Comparison of ENCODE assay signal across 8 cellular contexts in the genomic region with DNA sequence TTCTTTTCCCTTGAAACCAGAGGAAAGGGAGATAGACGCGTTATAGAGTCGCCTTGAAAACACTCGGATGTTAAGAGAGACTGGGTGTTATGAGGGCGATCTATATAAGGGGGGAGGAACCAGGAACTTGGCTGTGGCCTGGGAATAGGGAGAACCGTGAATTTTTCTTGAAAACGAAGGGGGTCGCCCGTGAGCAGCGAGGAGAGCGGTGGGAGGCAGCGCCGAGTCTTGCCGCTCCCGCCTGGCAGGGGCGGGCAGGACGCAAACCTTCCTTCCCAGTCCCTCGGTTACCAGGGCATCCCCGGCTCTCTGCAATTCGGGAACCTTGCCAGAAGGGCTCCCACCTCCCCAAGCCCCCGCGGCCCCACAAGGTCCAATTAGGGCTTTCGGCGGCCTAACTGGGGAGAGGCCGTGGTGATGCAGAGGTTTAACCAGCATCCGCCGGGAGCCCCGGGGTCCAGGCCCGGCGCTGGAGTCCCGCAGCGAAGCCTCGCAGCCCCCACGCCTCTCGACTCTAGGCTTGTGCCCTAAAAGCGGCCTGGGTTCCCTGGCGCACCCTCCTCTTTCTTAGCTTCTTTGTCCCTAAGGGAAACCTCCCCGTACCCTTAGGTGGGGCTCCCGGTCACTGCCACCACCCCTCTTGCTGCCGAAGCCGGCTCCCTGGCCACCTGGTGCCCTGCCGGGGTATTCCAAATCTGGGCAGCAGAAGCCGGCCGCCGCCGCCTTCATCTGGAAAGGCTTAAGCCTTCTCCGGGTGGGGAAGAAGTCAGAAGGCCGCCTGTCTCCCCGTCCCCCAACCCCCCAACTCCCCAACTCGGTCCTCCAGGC. TPM values are rescaled to one million over a fixed set of nuclear protein-coding genes. Genes with fewer than 3 reads are reported as not detected.
DNase-seq lines count a peak whose midpoint lies in the region; ATAC-seq, FAIRE-seq and TF ChIP-seq lines count a peak whose summit lies in the region.

No MANE protein-coding gene starts in this region.

- H3K4me3 ChIP-seq in K562 = peak overlapping the region; percentile 14; the same call in 1 of the 2 replicates

- no peaks in the 10 kb centered on the region for H3K36me3 ChIP-seq in K562 (ENCODE audit: control insufficient read depth, insufficient read depth, low read length)

- peak overlapping the region; percentile 53 for H2AFZ ChIP-seq in K562 (ENCODE audit: low read depth, low read length)

- WGBS in K562 (ENCODE audit: insufficient coverage, low coverage, missing lambda C conversion rate) = 1% methylated on average over 48 of the region's 50 CpGs

- H3K27me3 ChIP-seq in K562 (ENCODE audit: control insufficient read depth in 2 of 2, insufficient read depth in 2 of 2, low read length in 2 of 2) = peaks cover 33 to 35% of the 10 kb centered on the region in 2 experiments

- peak overlapping the region; percentile 46 for H3K4me2 ChIP-seq in K562 (ENCODE audit: insufficient read depth, low read length)

- TF ChIP-seq POLR2A in K562 (conservative IDR thresholded peaks at IDR 0.05) = no peak

- peak; percentile 3 for DNase-seq in stimulated activated CD4-positive, alpha-beta T cell treated with anti-CD3 and anti-CD28 coated beads, Interleukin-12 subunit alpha, Interleukin-12 subunit beta, amount 100 ng/mL, for 4 hours
- DNase-seq in stimulated activated CD4-positive, alpha-beta T cell treated with anti-CD3 and anti-CD28 coated beads, Interleukin-1b, Interleukin-23, amount 100 ng/mL, for 48 hours = no peak
- DNase-seq in NCI-H446 treated with DMSO at 0.1 percent for 48 hours (lab: John Stamatoyannopoulos, UW) (peak; percentile 71), K562 (ENCODE audit: extremely low read depth in 1 of 4, low spot score in 3 of 4) (peak; percentile 60 to 67 (median 66)), hippocampal formation (lab: John Stamatoyannopoulos, UW) (peak; percentile 63 to 88), renal cortical epithelial cell (ENCODE audit: low read depth) (peak; percentile 62), NCI-H187 treated with DMSO at 0.1 percent for 48 hours (lab: John Stamatoyannopoulos, UW) (no peak)

- CTCF ChIA-PET in K562 (lab: Yijun Ruan, JAX; ENCODE audit: low intra/inter-chr PET ratio) = no interaction called here

- no peaks in the 10 kb centered on the region for H3K9me3 ChIP-seq in K562 (replicated peaks; ENCODE audit: control insufficient read depth, insufficient read depth, low read depth, low read length)

- H4K20me1 ChIP-seq in K562 (replicated peaks; ENCODE audit: control insufficient read depth, insufficient read depth, low read length) = peaks cover 6% of the 10 kb centered on the region; the same call in 1 of the 2 replicates

- no peaks in the 10 kb centered on the region for H3K9me1 ChIP-seq in K562 (ENCODE audit: control insufficient read depth, insufficient read depth, low read length)

- peak overlapping the region in 1 of 2 experiments; percentile 55; a peak in 1 of 4 replicates for H3K9ac ChIP-seq in K562 (ENCODE audit: insufficient read depth in 1 of 2, low read depth in 2 of 2, low read length in 2 of 2)

- FAIRE-seq in K562 (lab: Jason Lieb, UNC) = peak; percentile 6

- in situ Hi-C loops in K562 (cut with MboI) = no loop called here

- BruUV-seq in K562 (replicated peaks; lab: Mats Ljungman, UMichigan) = no TSS peak

- no peaks in the 10 kb centered on the region for H3K79me2 ChIP-seq in K562 (ENCODE audit: control insufficient read depth, insufficient read depth, low read length)

- peaks cover 0 to 20% of the 10 kb centered on the region in 2 experiments; a peak in 4 of 5 replicates for H3K4me1 ChIP-seq in K562 (replicated peaks in 1 of 2; ENCODE audit: control insufficient read depth in 2 of 2, insufficient read depth in 2 of 2, low read length in 2 of 2)

- TF ChIP-seq CTCF in K562 (IDR thresholded peaks at IDR 0.05 in 2 of 3, conservative IDR thresholded peaks at IDR 0.05 in 1 of 3; ENCODE audit: insufficient read depth in 2 of 3, low read depth in 1 of 3, low read length in 3 of 3) = peak; percentile 58 to 60 (median 59)

- peak in 1 of 2 experiments; percentile 56; a peak in 2 of 4 replicates for TF ChIP-seq RAD21 in K562 (CRISPR knock-in tag; conservative IDR thresholded peaks at IDR 0.05 in 1 of 2, IDR thresholded peaks at IDR 0.05 in 1 of 2)

- POLR2A ChIA-PET in K562 (lab: Yijun Ruan, JAX) = no interaction called here

- H3K27ac ChIP-seq in K562 (ENCODE audit: extremely low read depth, low read depth, low read length) = no peak overlapping the region

- ATAC-seq in HG02970 (IDR thresholded peaks at IDR 0.05; ENCODE audit: low FRiP score, unreplicated experiment) (peak; percentile 22), K562 (peak; percentile 84)

- TF ChIP-seq EP300 in K562 (IDR thresholded peaks at IDR 0.05; ENCODE audit: low read length) = no peak

- intact Hi-C loops in K562 (cut with micrococcal nuclease) = loop anchor here (5.0 kb wide), 1 partner anchor 275 kb away; no protein-coding TSS in a partner anchor

TF ChIP-seq in K562, 482 proteins besides CTCF, POLR2A, EP300 and RAD21 (continues in another document):
- TF ChIP-seq POLR2B (IDR thresholded peaks at IDR 0.05; ENCODE audit: low read depth, partially characterized antibody) = no peak
- TF ChIP-seq, protein P1, sequence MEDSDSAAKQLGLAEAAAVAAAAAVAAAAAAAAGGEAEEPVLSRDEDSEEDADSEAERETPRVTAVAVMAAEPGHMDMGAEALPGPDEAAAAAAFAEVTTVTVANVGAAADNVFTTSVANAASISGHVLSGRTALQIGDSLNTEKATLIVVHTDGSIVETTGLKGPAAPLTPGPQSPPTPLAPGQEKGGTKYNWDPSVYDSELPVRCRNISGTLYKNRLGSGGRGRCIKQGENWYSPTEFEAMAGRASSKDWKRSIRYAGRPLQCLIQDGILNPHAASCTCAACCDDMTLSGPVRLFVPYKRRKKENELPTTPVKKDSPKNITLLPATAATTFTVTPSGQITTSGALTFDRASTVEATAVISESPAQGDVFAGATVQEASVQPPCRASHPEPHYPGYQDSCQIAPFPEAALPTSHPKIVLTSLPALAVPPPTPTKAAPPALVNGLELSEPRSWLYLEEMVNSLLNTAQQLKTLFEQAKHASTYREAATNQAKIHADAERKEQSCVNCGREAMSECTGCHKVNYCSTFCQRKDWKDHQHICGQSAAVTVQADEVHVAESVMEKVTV (CRISPR knock-in tag; IDR thresholded peaks at IDR 0.05) = no peak
- TF ChIP-seq CREB1 (IDR thresholded peaks at IDR 0.05) = no peak
- TF ChIP-seq CREB1 (CRISPR knock-in tag; IDR thresholded peaks at IDR 0.05) = no peak
- TF ChIP-seq, protein P2, sequence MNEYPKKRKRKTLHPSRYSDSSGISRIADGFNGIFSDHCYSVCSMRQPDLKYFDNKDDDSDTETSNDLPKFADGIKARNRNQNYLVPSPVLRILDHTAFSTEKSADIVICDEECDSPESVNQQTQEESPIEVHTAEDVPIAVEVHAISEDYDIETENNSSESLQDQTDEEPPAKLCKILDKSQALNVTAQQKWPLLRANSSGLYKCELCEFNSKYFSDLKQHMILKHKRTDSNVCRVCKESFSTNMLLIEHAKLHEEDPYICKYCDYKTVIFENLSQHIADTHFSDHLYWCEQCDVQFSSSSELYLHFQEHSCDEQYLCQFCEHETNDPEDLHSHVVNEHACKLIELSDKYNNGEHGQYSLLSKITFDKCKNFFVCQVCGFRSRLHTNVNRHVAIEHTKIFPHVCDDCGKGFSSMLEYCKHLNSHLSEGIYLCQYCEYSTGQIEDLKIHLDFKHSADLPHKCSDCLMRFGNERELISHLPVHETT (CRISPR knock-in tag; conservative IDR thresholded peaks at IDR 0.05 in 1 of 2, IDR thresholded peaks at IDR 0.05 in 1 of 2) = no peak
- TF ChIP-seq, protein P3, sequence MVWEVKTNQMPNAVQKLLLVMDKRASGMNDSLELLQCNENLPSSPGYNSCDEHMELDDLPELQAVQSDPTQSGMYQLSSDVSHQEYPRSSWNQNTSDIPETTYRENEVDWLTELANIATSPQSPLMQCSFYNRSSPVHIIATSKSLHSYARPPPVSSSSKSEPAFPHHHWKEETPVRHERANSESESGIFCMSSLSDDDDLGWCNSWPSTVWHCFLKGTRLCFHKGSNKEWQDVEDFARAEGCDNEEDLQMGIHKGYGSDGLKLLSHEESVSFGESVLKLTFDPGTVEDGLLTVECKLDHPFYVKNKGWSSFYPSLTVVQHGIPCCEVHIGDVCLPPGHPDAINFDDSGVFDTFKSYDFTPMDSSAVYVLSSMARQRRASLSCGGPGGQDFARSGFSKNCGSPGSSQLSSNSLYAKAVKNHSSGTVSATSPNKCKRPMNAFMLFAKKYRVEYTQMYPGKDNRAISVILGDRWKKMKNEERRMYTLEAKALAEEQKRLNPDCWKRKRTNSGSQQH (CRISPR knock-in tag; IDR thresholded peaks at IDR 0.05) = no peak
- TF ChIP-seq, protein P4, sequence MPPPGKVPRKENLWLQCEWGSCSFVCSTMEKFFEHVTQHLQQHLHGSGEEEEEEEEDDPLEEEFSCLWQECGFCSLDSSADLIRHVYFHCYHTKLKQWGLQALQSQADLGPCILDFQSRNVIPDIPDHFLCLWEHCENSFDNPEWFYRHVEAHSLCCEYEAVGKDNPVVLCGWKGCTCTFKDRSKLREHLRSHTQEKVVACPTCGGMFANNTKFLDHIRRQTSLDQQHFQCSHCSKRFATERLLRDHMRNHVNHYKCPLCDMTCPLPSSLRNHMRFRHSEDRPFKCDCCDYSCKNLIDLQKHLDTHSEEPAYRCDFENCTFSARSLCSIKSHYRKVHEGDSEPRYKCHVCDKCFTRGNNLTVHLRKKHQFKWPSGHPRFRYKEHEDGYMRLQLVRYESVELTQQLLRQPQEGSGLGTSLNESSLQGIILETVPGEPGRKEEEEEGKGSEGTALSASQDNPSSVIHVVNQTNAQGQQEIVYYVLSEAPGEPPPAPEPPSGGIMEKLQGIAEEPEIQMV (tag; conservative IDR thresholded peaks at IDR 0.05; ENCODE audit: low read depth) = no peak

RNA-seq across cellular contexts. Expression of a gene that starts 0.7 kb away (rescaled TPM):
- not detected in 2 replicates for total RNA-seq in K562 (2011; cell fraction: chromatin; rRNA removed; ENCODE audit: low replicate concordance)
- total RNA-seq in K562 (2011; cell fraction: nucleolus; rRNA removed) = not detected in 2 replicates
- total RNA-seq in K562 (2011; cell fraction: nucleoplasm; rRNA removed) = not detected in 2 replicates
- not detected in 2 replicates for total RNA-seq in K562 (2014; rRNA removed)
- total RNA-seq in K562 (2014; rRNA removed; fragmentation: Illumina TruSeq; extraction: Trizol) = not detected in 2 replicates
- total RNA-seq in K562 (2015; rRNA removed; fragmentation: Illumina TruSeq; extraction: Trizol) = not detected in 2 replicates
- 0.11 TPM in 1 of 2 replicates, not detected in the other for total RNA-seq in K562 (2021)
- not detected in 2 replicates for polyA plus RNA-seq in K562 (2011; rRNA removed)
- not detected in 2 replicates for polyA plus RNA-seq in K562 (2011; cell fraction: cytosol; rRNA removed)
- not detected in 2 replicates for polyA plus RNA-seq in K562 (2011; cell fraction: nucleus; rRNA removed)
- polyA plus RNA-seq in K562 (2012) = 0.08 TPM in 1 of 2 replicates, not detected in the other
- polyA plus RNA-seq in K562 (2014; fragmentation: Illumina TruSeq; extraction: Trizol) = not detected in 2 replicates
- polyA plus RNA-seq in K562 (2014; fragmentation: Nextera tagmentation; extraction: Ambion mirVana) = not detected
- not detected in 2 replicates for polyA plus RNA-seq in K562 (2014; rRNA removed)
- polyA minus RNA-seq in K562 (2011; rRNA and poly(A)+ RNA removed) = not detected in 2 replicates
- polyA minus RNA-seq in K562 (2011; cell fraction: cytosol; rRNA and poly(A)+ RNA removed) = not detected in 2 replicates
- polyA minus RNA-seq in K562 (2011; cell fraction: nucleus; rRNA and poly(A)+ RNA removed) = not detected in 2 replicates
- total RNA-seq in renal cortical epithelial cell = 39.4 and 117 TPM in 2 replicates

Comparison
In these comparisons a context has a peak if more than half of its experiments do, and no peak if none do; other contexts are left out.
1. DNase-seq: peak in stimulated activated CD4-positive, alpha-beta T cell treated with anti-CD3 and anti-CD28 coated beads, Interleukin-12 subunit alpha, Interleukin-12 subunit beta, amount 100 ng/mL, for 4 hours (single experiment), NCI-H446 treated with DMSO at 0.1 percent for 48 hours (single experiment), K562 (4 of 4), hippocampal formation (2 of 2) and renal cortical epithelial cell (single experiment); none in stimulated activated CD4-positive, alpha-beta T cell treated with anti-CD3 and anti-CD28 coated beads, Interleukin-1b, Interleukin-23, amount 100 ng/mL, for 48 hours (single experiment) and NCI-H187 treated with DMSO at 0.1 percent for 48 hours (single experiment).
2. RNA of a gene that starts 0.7 kb away (total RNA-seq): 39.4 to 117 TPM in renal cortical epithelial cell; 0.11 TPM in K562; every median in the first group is over 10 times any median in the second.